In the genomic region with DNA sequence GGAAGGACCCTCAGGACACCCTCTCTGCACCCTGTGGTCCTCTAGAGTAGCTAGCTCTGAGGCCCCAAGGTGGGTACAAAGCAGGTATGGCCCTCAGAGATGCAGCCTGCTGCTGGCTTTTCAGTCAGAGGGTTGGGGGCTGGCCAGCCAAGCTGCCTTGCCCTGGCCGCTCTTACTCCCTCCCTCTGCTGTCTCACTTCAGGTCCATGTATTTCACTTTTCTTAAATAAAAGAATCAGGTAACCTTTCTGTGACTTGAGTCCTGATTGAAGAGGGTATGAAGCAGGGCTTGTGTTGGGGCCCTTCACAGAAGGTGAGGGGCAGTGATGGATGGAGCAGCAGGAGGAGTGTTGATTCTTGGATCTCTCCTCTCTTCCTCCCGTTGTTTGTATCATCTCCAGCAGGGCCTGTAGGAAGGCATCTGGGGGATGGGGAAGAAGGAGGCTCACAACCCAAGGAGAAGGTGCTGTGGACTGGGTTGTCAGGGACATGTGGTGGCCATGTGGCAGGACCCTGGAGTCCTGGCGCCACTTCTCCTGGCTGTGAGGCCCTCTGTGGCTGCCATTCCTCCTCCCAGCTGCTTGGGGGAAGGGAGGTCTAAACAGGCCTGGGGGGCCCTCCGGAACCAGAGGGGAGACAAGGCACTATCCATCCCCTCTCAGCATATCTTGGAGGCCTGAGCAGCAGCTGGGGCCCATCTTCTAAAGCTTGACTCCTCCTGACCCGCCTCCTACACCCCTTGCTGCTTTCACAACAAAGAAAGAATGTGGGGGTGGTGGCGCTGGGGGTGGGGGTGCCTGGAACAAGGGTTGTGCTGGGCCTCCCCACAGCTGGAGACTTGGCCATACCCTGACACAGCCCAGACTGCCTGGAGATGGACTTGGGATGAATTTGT, we compare ENCODE assay signal across 7 cellular contexts. TPM values are rescaled to one million over a fixed set of nuclear protein-coding genes. Genes with fewer than 3 reads are reported as not detected.
DNase-seq lines count a peak whose midpoint lies in the region; ATAC-seq and TF ChIP-seq lines count a peak whose summit lies in the region.
"Had no signal": no experiment of that assay in that cellular context is flagged by ENCODE, and none has a peak within 500 bp of the region (broad histone marks: within the 10 kb centered on the region; RNA-seq: fewer than 3 reads in every experiment).

No MANE protein-coding gene starts in this region.

- no peaks in the 10 kb centered on the region for H3K27me3 ChIP-seq in Karpas-422 (ENCODE audit: low read length)
- H3K27me3 ChIP-seq in rectal smooth muscle tissue (ENCODE audit: control insufficient read depth, insufficient read depth, low read length) = no peaks in the 10 kb centered on the region

- no peaks in the 10 kb centered on the region for H3K9me3 ChIP-seq in Karpas-422 (ENCODE audit: low read length)

- H3K9me2 ChIP-seq in Karpas-422 (replicated peaks; ENCODE audit: insufficient read depth, low read length) = no peaks in the 10 kb centered on the region

- DNase-seq in Karpas-422 = no peak
- no peak for DNase-seq in endothelial cell (ENCODE audit: low spot score)
- no peak for DNase-seq in NCI-H2081 treated with DMSO at 0.1 percent for 48 hours (lab: John Stamatoyannopoulos, UW)
- DNase-seq in GDM1 (lab: John Stamatoyannopoulos, UW) = no peak
- DNase-seq: activated CD8-positive, alpha-beta memory T cell treated with anti-CD3 and anti-CD28 coated beads, Interleukin-2, amount 50 U/mL, for 48 hours had no signal

- no peak for TF ChIP-seq CTCF in endothelial cell (IDR thresholded peaks at IDR 0.05; ENCODE audit: unreplicated experiment)

- H3K4me1 ChIP-seq in Karpas-422 (ENCODE audit: low read length) = peaks cover 18% of the 10 kb centered on the region
- H3K4me1 ChIP-seq in rectal smooth muscle tissue (ENCODE audit: control insufficient read depth, insufficient read depth, low read length) = peaks cover 2% of the 10 kb centered on the region

- peaks cover 24% of the 10 kb centered on the region for H3K36me3 Mint-ChIP-seq in endothelial cell (ENCODE audit: low read depth, unreplicated experiment)

- peak overlapping the region; percentile 84 for H3K4me3 Mint-ChIP-seq in endothelial cell (ENCODE audit: unreplicated experiment)

- no peaks in the 10 kb centered on the region for H3K9me3 Mint-ChIP-seq in endothelial cell (ENCODE audit: unreplicated experiment)

- no peaks in the 10 kb centered on the region; the same call in 1 of the 2 replicates for H3K36me3 ChIP-seq in Karpas-422 (ENCODE audit: insufficient read depth, low read length)
- H3K36me3 ChIP-seq in rectal smooth muscle tissue (ENCODE audit: control insufficient read depth, insufficient read depth, low read length) = peaks cover 8% of the 10 kb centered on the region

- H3K9ac ChIP-seq in Karpas-422 (ENCODE audit: low read length) (no peak overlapping the region), rectal smooth muscle tissue (ENCODE audit: low read length) (no peak overlapping the region)

- H3K4me1 Mint-ChIP-seq in endothelial cell (ENCODE audit: unreplicated experiment) = peaks cover 56% of the 10 kb centered on the region

- 0 out of 2 replicates have a peak, but pooled peaks cover 4% of the 10 kb centered on the region for H4K20me1 ChIP-seq in Karpas-422 (ENCODE audit: insufficient read depth, low read depth, low read length)

- no peak for ATAC-seq in HG02678 (IDR thresholded peaks at IDR 0.05; ENCODE audit: unreplicated experiment)

- H2AFZ ChIP-seq in Karpas-422 (ENCODE audit: low read length) = no peak overlapping the region

- H3K4me2 ChIP-seq in Karpas-422 (ENCODE audit: low read depth, low read length, poor library complexity, severe bottlenecking) = peak overlapping the region; percentile 64

- H3K27me3 Mint-ChIP-seq in endothelial cell (ENCODE audit: unreplicated experiment) = peaks cover 13% of the 10 kb centered on the region

- no peaks in the 10 kb centered on the region for H3K79me2 ChIP-seq in Karpas-422 (ENCODE audit: low read length)

- H3K27ac ChIP-seq in Karpas-422 (ENCODE audit: low read length) (no peak overlapping the region), rectal smooth muscle tissue (ENCODE audit: low read depth, low read length) (no peak overlapping the region)

- no peak overlapping the region for H3K27ac Mint-ChIP-seq in endothelial cell (ENCODE audit: unreplicated experiment)

- no peak overlapping the region for H3K4me3 ChIP-seq in Karpas-422 (ENCODE audit: low read length)
- H3K4me3 ChIP-seq in rectal smooth muscle tissue (ENCODE audit: low read length) = peak overlapping the region; percentile 35

RNA-seq across cellular contexts. Expression of gene PTK7, which starts 1.0 kb away (rescaled TPM):
- 3.3 and 5.3 TPM in 2 replicates for total RNA-seq in Karpas-422 (2014; rRNA removed; shearing (Covaris generic); ENCODE audit: low replicate concordance)
- total RNA-seq in endothelial cell (ENCODE audit: unreplicated experiment) = 208 TPM

RNA-seq across cellular contexts. Expression of gene KLC4, which starts 15.7 kb away (rescaled TPM):
- total RNA-seq in Karpas-422 (2014; rRNA removed; shearing (Covaris generic); ENCODE audit: low replicate concordance) = 13.8 and 29.3 TPM in 2 replicates
- total RNA-seq in endothelial cell (ENCODE audit: unreplicated experiment) = 41.4 TPM

RNA-seq across cellular contexts. Expression of gene MRPL2, which starts 15.9 kb away (rescaled TPM):
- total RNA-seq in Karpas-422 (2014; rRNA removed; shearing (Covaris generic); ENCODE audit: low replicate concordance) = 21.3 and 40.9 TPM in 2 replicates
- 39.7 TPM for total RNA-seq in endothelial cell (ENCODE audit: unreplicated experiment)

RNA-seq across cellular contexts. Expression of gene CUL7, which starts 21.4 kb away (rescaled TPM):
- 20.2 and 22.2 TPM in 2 replicates for total RNA-seq in Karpas-422 (2014; rRNA removed; shearing (Covaris generic); ENCODE audit: low replicate concordance)
- total RNA-seq in endothelial cell (ENCODE audit: unreplicated experiment) = 42.2 TPM

RNA-seq across cellular contexts. Expression of gene RRP36, which starts 53.7 kb away (rescaled TPM):
- 31.5 and 46.2 TPM in 2 replicates for total RNA-seq in Karpas-422 (2014; rRNA removed; shearing (Covaris generic); ENCODE audit: low replicate concordance)
- total RNA-seq in endothelial cell (ENCODE audit: unreplicated experiment) = 82.1 TPM

Comparison
In these comparisons a context has a peak if more than half of its experiments do, and no peak if none do; other contexts are left out.
1. RNA of gene PTK7, which starts 1.0 kb away (total RNA-seq): 208 TPM in endothelial cell (single experiment); 3.3 to 5.3 TPM in Karpas-422; every median in the first group is over 10 times any median in the second.